ENCODE assay signal across 15 cellular contexts in the genomic region with DNA sequence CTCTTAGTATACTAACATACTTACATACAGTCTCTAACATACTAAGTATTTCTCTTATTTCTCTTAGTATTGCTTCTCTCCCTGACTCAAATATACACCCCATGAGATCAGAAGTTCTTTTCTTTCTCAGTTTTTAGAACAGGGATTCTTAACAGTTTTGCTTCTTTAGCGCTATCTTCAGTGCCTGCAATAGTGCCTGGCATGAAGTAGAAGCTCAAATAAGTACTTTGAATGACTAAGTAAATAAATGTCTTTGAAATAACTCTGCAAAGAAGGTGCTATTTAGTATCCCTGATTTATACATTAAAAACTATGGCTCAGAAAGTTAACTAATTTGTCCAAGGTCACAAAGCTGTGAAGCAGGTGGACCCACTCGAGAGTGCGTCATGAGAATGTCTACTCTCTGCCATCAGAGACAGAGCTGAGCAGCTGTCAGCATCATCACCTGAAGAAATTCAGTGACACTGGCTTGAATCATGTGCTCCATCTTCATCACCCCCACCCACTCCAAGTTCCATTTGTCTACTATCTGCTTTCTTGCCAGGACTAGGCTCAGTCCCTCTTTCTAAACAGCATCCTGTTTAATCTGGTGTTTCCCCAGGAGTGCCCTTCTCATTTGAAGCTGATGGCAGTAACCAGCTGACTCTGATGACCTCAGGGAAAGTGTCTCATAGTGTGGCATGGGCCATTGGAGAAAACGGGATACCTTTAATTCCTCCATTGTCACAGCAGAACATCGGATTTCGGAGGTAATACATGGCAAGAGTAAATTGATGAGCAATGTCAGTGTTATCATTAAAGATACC.
DNase-seq lines count a peak whose midpoint lies in the region; ATAC-seq and TF ChIP-seq lines count a peak whose summit lies in the region.
"Had no signal": no experiment of that assay in that cellular context is flagged by ENCODE, and none has a peak within 500 bp of the region (broad histone marks: within the 10 kb centered on the region; RNA-seq: fewer than 3 reads in every experiment).

No MANE protein-coding gene starts in this region.

- no peaks in the 10 kb centered on the region for H3K9me3 Mint-ChIP-seq in activated naive CD8-positive, alpha-beta T cell (ENCODE audit: low read depth)
- H3K9me3 Mint-ChIP-seq in activated naive CD8-positive, alpha-beta T cell treated with anti-CD3 and anti-CD28 coated beads for 36 hours = no peaks in the 10 kb centered on the region

- H3K9me3 ChIP-seq in body of pancreas (no peaks in the 10 kb centered on the region), lower lobe of right lung (no peaks in the 10 kb centered on the region), stomach (no peaks in the 10 kb centered on the region)

- peaks cover 4% of the 10 kb centered on the region for H3K4me1 Mint-ChIP-seq in activated naive CD8-positive, alpha-beta T cell (ENCODE audit: low read depth)
- peaks cover under 1% of the 10 kb centered on the region for H3K4me1 Mint-ChIP-seq in activated naive CD8-positive, alpha-beta T cell treated with anti-CD3 and anti-CD28 coated beads for 36 hours

- TF ChIP-seq CTCF in body of pancreas (IDR thresholded peaks at IDR 0.05) = no peak
- TF ChIP-seq CTCF in lower lobe of right lung (IDR thresholded peaks at IDR 0.05) = no peak
- no peak for TF ChIP-seq CTCF in stomach (IDR thresholded peaks at IDR 0.05)

- no peak for TF ChIP-seq POLR2A in body of pancreas (IDR thresholded peaks at IDR 0.05)
- no peak for TF ChIP-seq POLR2A in stomach (IDR thresholded peaks at IDR 0.05)

- H3K36me3 Mint-ChIP-seq in activated naive CD8-positive, alpha-beta T cell = peaks cover 3% of the 10 kb centered on the region
- no peaks in the 10 kb centered on the region for H3K36me3 Mint-ChIP-seq in activated naive CD8-positive, alpha-beta T cell treated with anti-CD3 and anti-CD28 coated beads for 36 hours

- H3K27me3 ChIP-seq in body of pancreas (no peaks in the 10 kb centered on the region), lower lobe of right lung (ENCODE audit: low read depth) (no peaks in the 10 kb centered on the region), stomach (no peaks in the 10 kb centered on the region)

- H3K4me3 Mint-ChIP-seq in activated naive CD8-positive, alpha-beta T cell = no peak overlapping the region
- no peak overlapping the region for H3K4me3 Mint-ChIP-seq in activated naive CD8-positive, alpha-beta T cell treated with anti-CD3 and anti-CD28 coated beads for 36 hours

- H3K36me3 ChIP-seq in body of pancreas (replicated peaks in 1 of 2; ENCODE audit: insufficient read depth in 1 of 2, low read depth in 2 of 2) = no peaks in the 10 kb centered on the region
- peaks cover 28% of the 10 kb centered on the region for H3K36me3 ChIP-seq in lower lobe of right lung
- H3K36me3 ChIP-seq in stomach = peaks cover 0 to 43% (median 20%) of the 10 kb centered on the region in 4 donors

- no peak for TF ChIP-seq EP300 in stomach (IDR thresholded peaks at IDR 0.05)

- H3K4me3 ChIP-seq in body of pancreas (no peak overlapping the region), lower lobe of right lung (no peak overlapping the region), stomach (no peak overlapping the region)

- DNase-seq in activated naive CD8-positive, alpha-beta T cell treated with anti-CD3 and anti-CD28 coated beads for 36 hours = no peak
- no peak for DNase-seq in body of pancreas
- no peak for DNase-seq in lower lobe of right lung
- no peak for DNase-seq in stomach
- DNase-seq in activated effector memory CD4-positive, alpha-beta T cell treated with Interleukin-2 at 50 U/mL for 16 hours = no peak
- DNase-seq in mesenteric fat pad (ENCODE audit: low spot score) = no peak
- DNase-seq in NCI-H82 (lab: John Stamatoyannopoulos, UW) = no peak
- DNase-seq: DMS 273 treated with DMSO at 0.1 percent for 48 hours; NCI-H1048; NCI-H345; NCI-H69; NK-92 treated with Interleukin-12 subunit alpha and Interleukin-12 subunit beta, amount 100 ng/mL, for 24 hours; SHP77 treated with DMSO at 0.1 percent for 48 hours had no signal

- ATAC-seq in body of pancreas (peak; percentile 3), lower lobe of right lung (peak; percentile 46 to 74)

- H3K27ac ChIP-seq in body of pancreas (peak overlapping the region; percentile 10 to 67 (median 56)), lower lobe of right lung (peak overlapping the region; percentile 70), stomach (peak overlapping the region in 4 of 5 donors; percentile 16 to 45 (median 33))
- H3K27ac ChIP-seq: C4-2B had no signal

- intact Hi-C loops in body of pancreas (cut with DNase I) = no loop called here
- intact Hi-C loops in lower lobe of right lung (cut with DNase I) = no loop called here
- intact Hi-C loops in stomach (cut with DNase I; ENCODE audit: low total_unique reads) = no loop called here

- no peaks in the 10 kb centered on the region for H3K27me3 Mint-ChIP-seq in activated naive CD8-positive, alpha-beta T cell
- no peaks in the 10 kb centered on the region for H3K27me3 Mint-ChIP-seq in activated naive CD8-positive, alpha-beta T cell treated with anti-CD3 and anti-CD28 coated beads for 36 hours

- peak overlapping the region; percentile 6 for H3K27ac Mint-ChIP-seq in activated naive CD8-positive, alpha-beta T cell
- H3K27ac Mint-ChIP-seq in activated naive CD8-positive, alpha-beta T cell treated with anti-CD3 and anti-CD28 coated beads for 36 hours = no peak overlapping the region

- 69 to 70% methylated on average over 6 of the region's 6 CpGs for WGBS in body of pancreas, 2 donors
- WGBS in stomach, 5 donors = 65 to 87% (median 79%) methylated on average over 6 of the region's 6 CpGs

- H3K4me1 ChIP-seq in body of pancreas = peaks cover 36% of the 10 kb centered on the region
- no peaks in the 10 kb centered on the region for H3K4me1 ChIP-seq in lower lobe of right lung
- H3K4me1 ChIP-seq in stomach = peaks cover 0 to 11% (median 4%) of the 10 kb centered on the region in 4 donors
